ENCODE assay signal across 12 cellular contexts in genomic region chr5:61599370-61600140, GRCh38.
DNase-seq lines count a peak whose midpoint lies in the region; ATAC-seq and TF ChIP-seq lines count a peak whose summit lies in the region.
"Had no signal": no experiment of that assay in that cellular context is flagged by ENCODE, and none has a peak within 500 bp of the region (broad histone marks: within the 10 kb centered on the region; RNA-seq: fewer than 3 reads in every experiment).

No MANE protein-coding gene starts in this region.

- in situ Hi-C loops in mammary epithelial cell (cut with MboI; ENCODE audit: low sequenced_read_pairs in 2 of 2), result no loop called here

- CTCF ChIA-PET in mammary epithelial cell (lab: Charles Lee; ENCODE audit: low non-redundant PET), result no interaction called here

- peak; percentile 18 for DNase-seq in Ammon's horn (ENCODE audit: low spot score)
- peak; percentile 97 for DNase-seq in LNCaP clone FGC (ENCODE audit: low read depth)
- DNase-seq in mammary epithelial cell, result no peak
- DNase-seq in mesothelial cell of epicardium (ENCODE audit: low spot score in 2 of 2, unreplicated experiment in 2 of 2), result no peak
- no peak for DNase-seq in activated CD4-positive, alpha-beta T cell treated with anti-CD3 and anti-CD28 coated beads for 48 hours
- no peak for DNase-seq in dorsolateral prefrontal cortex
- no peak for DNase-seq in stimulated activated naive CD4-positive, alpha-beta T cell (lab: John Stamatoyannopoulos, UW)
- DNase-seq: activated CD4-positive, CD25-positive, alpha-beta regulatory T cell treated with anti-CD3 and anti-CD28 coated beads, Interleukin-2, amount 50 U/mL, for 72 hours; activated gamma-delta T cell; effector CD4-positive, alpha-beta T cell; Peyer's patch had no signal

- H3K4me1 Mint-ChIP-seq in mesothelial cell of epicardium, result peaks cover 45% of the 10 kb centered on the region

- H3K9ac ChIP-seq in mammary epithelial cell (ENCODE audit: insufficient read depth, low read length), result no peak overlapping the region

- H3K27ac Mint-ChIP-seq in mesothelial cell of epicardium, result peak overlapping the region; percentile 39

- H2AFZ ChIP-seq in mammary epithelial cell (ENCODE audit: low read depth, low read length), result peak overlapping the region; percentile 6

- no peak overlapping the region for H3K4me2 ChIP-seq in mammary epithelial cell (ENCODE audit: insufficient read depth, low read depth, low read length)

- H3K9me3 ChIP-seq in mammary epithelial cell (replicated peaks; ENCODE audit: insufficient read depth, low read length), result no peaks in the 10 kb centered on the region
- H3K9me3 ChIP-seq: Peyer's patch had no signal

- WGBS in mammary epithelial cell (ENCODE audit: low coverage, missing lambda C conversion rate), result 53% methylated on average over 5 of the region's 5 CpGs

- H3K36me3 Mint-ChIP-seq in mesothelial cell of epicardium, result no peaks in the 10 kb centered on the region

- dilution Hi-C loops in mammary epithelial cell (cut with HindIII; ENCODE audit: low sequenced_read_pairs), result no loop called here

- no peaks in the 10 kb centered on the region for H3K27me3 ChIP-seq in mammary epithelial cell (ENCODE audit: insufficient read depth, low read length)
- H3K27me3 ChIP-seq in dorsolateral prefrontal cortex, result no peaks in the 10 kb centered on the region
- H3K27me3 ChIP-seq: Peyer's patch had no signal

- intact Hi-C loops in mammary epithelial cell (cut with micrococcal nuclease), result no loop called here
- intact Hi-C loops in dorsolateral prefrontal cortex (cut with DNase I), result loop anchor here (5.0 to 10.0 kb wide), 3 partner anchors 165 to 267 kb away; partner anchors contain the start of gene ZSWIM6 (in 1 of the 2)

- no peaks in the 10 kb centered on the region for H3K79me2 ChIP-seq in mammary epithelial cell (ENCODE audit: insufficient read depth, low read length)

- no peaks in the 10 kb centered on the region for H3K27me3 Mint-ChIP-seq in mesothelial cell of epicardium (ENCODE audit: low read depth)

- peaks cover 15% of the 10 kb centered on the region for H3K9me3 Mint-ChIP-seq in mesothelial cell of epicardium

- peaks cover 7% of the 10 kb centered on the region for H3K4me1 ChIP-seq in mammary epithelial cell (ENCODE audit: insufficient read depth, low read length)

- no TSS peak for BruUV-seq in mammary epithelial cell (replicated peaks; lab: Mats Ljungman, UMichigan)

- no peak overlapping the region for H3K4me3 Mint-ChIP-seq in mesothelial cell of epicardium

- no peak for ATAC-seq in GM19035 (IDR thresholded peaks at IDR 0.05; ENCODE audit: unreplicated experiment)

- H3K4me3 ChIP-seq in LNCaP clone FGC (ENCODE audit: low read depth, low read length) (no peak overlapping the region), mammary epithelial cell (replicated peaks in 1 of 3; ENCODE audit: insufficient read depth in 1 of 3, low read depth in 2 of 3, low read length in 3 of 3) (no peak overlapping the region), dorsolateral prefrontal cortex (no peak overlapping the region)
- H3K4me3 ChIP-seq: Peyer's patch had no signal

- H3K27ac ChIP-seq in mammary epithelial cell (ENCODE audit: insufficient read depth, low read depth, low read length) (no peak overlapping the region), dorsolateral prefrontal cortex (peak overlapping the region in 3 of 59 donors; percentile 6 to 51 (median 12))

- no peaks in the 10 kb centered on the region for H4K20me1 ChIP-seq in mammary epithelial cell (ENCODE audit: insufficient read depth, low read length)

- TF ChIP-seq CTCF in LNCaP clone FGC (IDR thresholded peaks at IDR 0.05; ENCODE audit: control insufficient read depth, extremely low read depth, insufficient read depth) (no peak), mammary epithelial cell (conservative IDR thresholded peaks at IDR 0.05 in 1 of 2, IDR thresholded peaks at IDR 0.05 in 1 of 2; ENCODE audit: extremely low read depth in 1 of 2, insufficient read depth in 1 of 2, low read depth in 1 of 2, low read length in 2 of 2) (no peak), mesothelial cell of epicardium (IDR thresholded peaks at IDR 0.05; ENCODE audit: unreplicated experiment) (no peak), dorsolateral prefrontal cortex (IDR thresholded peaks at IDR 0.05 in 54 of 56, conservative IDR thresholded peaks at IDR 0.05 in 2 of 56; ENCODE audit: low read depth in 1 of 56, partially characterized antibody in 56 of 56) (no peak)

- no peaks in the 10 kb centered on the region for H3K36me3 ChIP-seq in mammary epithelial cell (ENCODE audit: insufficient read depth, low read length)
- H3K36me3 ChIP-seq: Peyer's patch had no signal

Comparison
In these comparisons a context has a peak if more than half of its experiments do, and no peak if none do; other contexts are left out.
1. DNase-seq: peak in Ammon's horn (single experiment) and LNCaP clone FGC (single experiment); none in mammary epithelial cell (single experiment), mesothelial cell of epicardium (0 of 2), activated CD4-positive, alpha-beta T cell treated with anti-CD3 and anti-CD28 coated beads for 48 hours (single experiment), dorsolateral prefrontal cortex (0 of 10) and stimulated activated naive CD4-positive, alpha-beta T cell (0 of 6).